1 cellular context compared by ENCODE assay signal in the genomic region with DNA sequence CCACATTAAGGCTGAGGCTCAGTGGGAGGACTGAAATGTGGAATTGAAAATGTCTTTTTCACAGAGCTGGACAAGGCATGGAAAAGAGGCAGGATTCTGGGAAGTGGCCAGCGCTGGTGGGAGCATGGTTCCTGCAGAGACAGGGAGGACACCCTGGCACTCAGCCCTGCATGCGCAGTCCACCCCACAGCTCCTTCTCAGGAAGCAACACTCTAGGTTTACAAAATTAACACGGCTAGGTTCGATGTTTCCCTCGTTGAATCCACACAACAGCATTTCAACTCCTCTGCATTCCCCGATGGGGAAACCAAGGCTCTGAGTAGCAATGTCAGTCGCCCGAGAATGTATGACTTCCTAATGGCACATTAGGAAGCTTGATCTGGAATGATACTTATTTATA.
TF ChIP-seq lines count a peak whose summit lies in the region.

No MANE protein-coding gene starts in this region.

TF ChIP-seq in GM23338, 12 proteins besides CTCF, POLR2A, EP300 and RAD21 (continued from another document):
- TF ChIP-seq, protein P1, sequence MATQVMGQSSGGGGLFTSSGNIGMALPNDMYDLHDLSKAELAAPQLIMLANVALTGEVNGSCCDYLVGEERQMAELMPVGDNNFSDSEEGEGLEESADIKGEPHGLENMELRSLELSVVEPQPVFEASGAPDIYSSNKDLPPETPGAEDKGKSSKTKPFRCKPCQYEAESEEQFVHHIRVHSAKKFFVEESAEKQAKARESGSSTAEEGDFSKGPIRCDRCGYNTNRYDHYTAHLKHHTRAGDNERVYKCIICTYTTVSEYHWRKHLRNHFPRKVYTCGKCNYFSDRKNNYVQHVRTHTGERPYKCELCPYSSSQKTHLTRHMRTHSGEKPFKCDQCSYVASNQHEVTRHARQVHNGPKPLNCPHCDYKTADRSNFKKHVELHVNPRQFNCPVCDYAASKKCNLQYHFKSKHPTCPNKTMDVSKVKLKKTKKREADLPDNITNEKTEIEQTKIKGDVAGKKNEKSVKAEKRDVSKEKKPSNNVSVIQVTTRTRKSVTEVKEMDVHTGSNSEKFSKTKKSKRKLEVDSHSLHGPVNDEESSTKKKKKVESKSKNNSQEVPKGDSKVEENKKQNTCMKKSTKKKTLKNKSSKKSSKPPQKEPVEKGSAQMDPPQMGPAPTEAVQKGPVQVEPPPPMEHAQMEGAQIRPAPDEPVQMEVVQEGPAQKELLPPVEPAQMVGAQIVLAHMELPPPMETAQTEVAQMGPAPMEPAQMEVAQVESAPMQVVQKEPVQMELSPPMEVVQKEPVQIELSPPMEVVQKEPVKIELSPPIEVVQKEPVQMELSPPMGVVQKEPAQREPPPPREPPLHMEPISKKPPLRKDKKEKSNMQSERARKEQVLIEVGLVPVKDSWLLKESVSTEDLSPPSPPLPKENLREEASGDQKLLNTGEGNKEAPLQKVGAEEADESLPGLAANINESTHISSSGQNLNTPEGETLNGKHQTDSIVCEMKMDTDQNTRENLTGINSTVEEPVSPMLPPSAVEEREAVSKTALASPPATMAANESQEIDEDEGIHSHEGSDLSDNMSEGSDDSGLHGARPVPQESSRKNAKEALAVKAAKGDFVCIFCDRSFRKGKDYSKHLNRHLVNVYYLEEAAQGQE (IDR thresholded peaks at IDR 0.05; ENCODE audit: unreplicated experiment), result no peak
- TF ChIP-seq, protein P2, sequence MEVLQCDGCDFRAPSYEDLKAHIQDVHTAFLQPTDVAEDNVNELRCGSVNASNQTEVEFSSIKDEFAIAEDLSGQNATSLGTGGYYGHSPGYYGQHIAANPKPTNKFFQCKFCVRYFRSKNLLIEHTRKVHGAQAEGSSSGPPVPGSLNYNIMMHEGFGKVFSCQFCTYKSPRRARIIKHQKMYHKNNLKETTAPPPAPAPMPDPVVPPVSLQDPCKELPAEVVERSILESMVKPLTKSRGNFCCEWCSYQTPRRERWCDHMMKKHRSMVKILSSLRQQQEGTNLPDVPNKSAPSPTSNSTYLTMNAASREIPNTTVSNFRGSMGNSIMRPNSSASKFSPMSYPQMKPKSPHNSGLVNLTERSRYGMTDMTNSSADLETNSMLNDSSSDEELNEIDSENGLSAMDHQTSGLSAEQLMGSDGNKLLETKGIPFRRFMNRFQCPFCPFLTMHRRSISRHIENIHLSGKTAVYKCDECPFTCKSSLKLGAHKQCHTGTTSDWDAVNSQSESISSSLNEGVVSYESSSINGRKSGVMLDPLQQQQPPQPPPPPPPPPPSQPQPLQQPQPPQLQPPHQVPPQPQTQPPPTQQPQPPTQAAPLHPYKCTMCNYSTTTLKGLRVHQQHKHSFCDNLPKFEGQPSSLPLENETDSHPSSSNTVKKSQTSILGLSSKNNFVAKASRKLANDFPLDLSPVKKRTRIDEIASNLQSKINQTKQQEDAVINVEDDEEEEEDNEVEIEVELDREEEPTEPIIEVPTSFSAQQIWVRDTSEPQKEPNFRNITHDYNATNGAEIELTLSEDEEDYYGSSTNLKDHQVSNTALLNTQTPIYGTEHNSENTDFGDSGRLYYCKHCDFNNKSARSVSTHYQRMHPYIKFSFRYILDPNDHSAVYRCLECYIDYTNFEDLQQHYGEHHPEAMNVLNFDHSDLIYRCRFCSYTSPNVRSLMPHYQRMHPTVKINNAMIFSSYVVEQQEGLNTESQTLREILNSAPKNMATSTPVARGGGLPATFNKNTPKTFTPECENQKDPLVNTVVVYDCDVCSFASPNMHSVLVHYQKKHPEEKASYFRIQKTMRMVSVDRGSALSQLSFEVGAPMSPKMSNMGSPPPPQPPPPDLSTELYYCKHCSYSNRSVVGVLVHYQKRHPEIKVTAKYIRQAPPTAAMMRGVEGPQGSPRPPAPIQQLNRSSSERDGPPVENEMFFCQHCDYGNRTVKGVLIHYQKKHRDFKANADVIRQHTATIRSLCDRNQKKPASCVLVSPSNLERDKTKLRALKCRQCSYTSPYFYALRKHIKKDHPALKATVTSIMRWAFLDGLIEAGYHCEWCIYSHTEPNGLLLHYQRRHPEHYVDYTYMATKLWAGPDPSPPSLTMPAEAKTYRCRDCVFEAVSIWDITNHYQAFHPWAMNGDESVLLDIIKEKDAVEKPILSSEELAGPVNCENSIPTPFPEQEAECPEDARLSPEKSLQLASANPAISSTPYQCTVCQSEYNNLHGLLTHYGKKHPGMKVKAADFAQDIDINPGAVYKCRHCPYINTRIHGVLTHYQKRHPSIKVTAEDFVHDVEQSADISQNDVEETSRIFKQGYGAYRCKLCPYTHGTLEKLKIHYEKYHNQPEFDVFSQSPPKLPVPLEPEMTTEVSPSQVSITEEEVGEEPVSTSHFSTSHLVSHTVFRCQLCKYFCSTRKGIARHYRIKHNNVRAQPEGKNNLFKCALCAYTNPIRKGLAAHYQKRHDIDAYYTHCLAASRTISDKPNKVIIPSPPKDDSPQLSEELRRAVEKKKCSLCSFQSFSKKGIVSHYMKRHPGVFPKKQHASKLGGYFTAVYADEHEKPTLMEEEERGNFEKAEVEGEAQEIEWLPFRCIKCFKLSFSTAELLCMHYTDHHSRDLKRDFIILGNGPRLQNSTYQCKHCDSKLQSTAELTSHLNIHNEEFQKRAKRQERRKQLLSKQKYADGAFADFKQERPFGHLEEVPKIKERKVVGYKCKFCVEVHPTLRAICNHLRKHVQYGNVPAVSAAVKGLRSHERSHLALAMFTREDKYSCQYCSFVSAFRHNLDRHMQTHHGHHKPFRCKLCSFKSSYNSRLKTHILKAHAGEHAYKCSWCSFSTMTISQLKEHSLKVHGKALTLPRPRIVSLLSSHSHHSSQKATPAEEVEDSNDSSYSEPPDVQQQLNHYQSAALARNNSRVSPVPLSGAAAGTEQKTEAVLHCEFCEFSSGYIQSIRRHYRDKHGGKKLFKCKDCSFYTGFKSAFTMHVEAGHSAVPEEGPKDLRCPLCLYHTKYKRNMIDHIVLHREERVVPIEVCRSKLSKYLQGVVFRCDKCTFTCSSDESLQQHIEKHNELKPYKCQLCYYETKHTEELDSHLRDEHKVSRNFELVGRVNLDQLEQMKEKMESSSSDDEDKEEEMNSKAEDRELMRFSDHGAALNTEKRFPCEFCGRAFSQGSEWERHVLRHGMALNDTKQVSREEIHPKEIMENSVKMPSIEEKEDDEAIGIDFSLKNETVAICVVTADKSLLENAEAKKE (CRISPR knock-in tag; IDR thresholded peaks at IDR 0.05), result no peak
- TF ChIP-seq STAT1 (IDR thresholded peaks at IDR 0.05; ENCODE audit: unreplicated experiment) (no peak), EZH2 (IDR thresholded peaks at IDR 0.05; ENCODE audit: low read depth, unreplicated experiment) (no peak), CREB1 (CRISPR knock-in tag; IDR thresholded peaks at IDR 0.05; ENCODE audit: low read depth) (no peak), ZNF331 (CRISPR knock-in tag; IDR thresholded peaks at IDR 0.05; ENCODE audit: low read depth) (no peak), NANOG (IDR thresholded peaks at IDR 0.05; ENCODE audit: borderline replicate concordance) (no peak), JUNB (IDR thresholded peaks at IDR 0.05; ENCODE audit: unreplicated experiment) (no peak)
- TF ChIP-seq, protein P3, sequence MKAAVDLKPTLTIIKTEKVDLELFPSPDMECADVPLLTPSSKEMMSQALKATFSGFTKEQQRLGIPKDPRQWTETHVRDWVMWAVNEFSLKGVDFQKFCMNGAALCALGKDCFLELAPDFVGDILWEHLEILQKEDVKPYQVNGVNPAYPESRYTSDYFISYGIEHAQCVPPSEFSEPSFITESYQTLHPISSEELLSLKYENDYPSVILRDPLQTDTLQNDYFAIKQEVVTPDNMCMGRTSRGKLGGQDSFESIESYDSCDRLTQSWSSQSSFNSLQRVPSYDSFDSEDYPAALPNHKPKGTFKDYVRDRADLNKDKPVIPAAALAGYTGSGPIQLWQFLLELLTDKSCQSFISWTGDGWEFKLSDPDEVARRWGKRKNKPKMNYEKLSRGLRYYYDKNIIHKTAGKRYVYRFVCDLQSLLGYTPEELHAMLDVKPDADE (IDR thresholded peaks at IDR 0.05), result no peak
